ENCODE assay signal across 26 cellular contexts in genomic region chr6:111916747-111917146, GRCh38.
"Had no signal": no experiment of that assay in that cellular context is flagged by ENCODE, and none has a peak within 500 bp of the region (broad histone marks: within the 10 kb centered on the region; RNA-seq: fewer than 3 reads in every experiment).

No MANE protein-coding gene starts in this region.

- H3K4me2 ChIP-seq: hepatocyte had no signal

- DNase-seq: colonic mucosa; cortex of kidney; effector CD8-positive, alpha-beta T cell; effector memory CD8-positive, alpha-beta T cell; endodermal cell; erythroblast; esophagus squamous epithelium; foreskin fibroblast; heart left ventricle; hypothalamus; left cardiac atrium; left lung; left ventricle myocardium superior; lower lobe of right lung; mesendoderm; midbrain; naive thymus-derived CD4-positive, alpha-beta T cell had no signal

- H2AFZ ChIP-seq: hepatocyte had no signal

- H3K36me3 Mint-ChIP-seq: memory B cell; naive thymus-derived CD4-positive, alpha-beta T cell had no signal

- H3K4me3 ChIP-seq: colonic mucosa, esophagus squamous epithelium, gastroesophageal sphincter, heart left ventricle, hepatocyte, left lung, lower lobe of right lung had no signal

- H3K79me2 ChIP-seq: hepatocyte had no signal

- H3K36me3 ChIP-seq: colonic mucosa, esophagus squamous epithelium, gastroesophageal sphincter, heart left ventricle, left lung, lower lobe of right lung had no signal

- H3K4me3 Mint-ChIP-seq: dendritic cell treated with granulocyte-macrophage colony-stimulating factor and Interleukin-4, amounts not matched to agents 40 ng/mL and 50 ng/mL, for 4 days; effector memory CD8-positive, alpha-beta T cell; endodermal cell; memory B cell; naive thymus-derived CD4-positive, alpha-beta T cell had no signal

- H3K9me3 Mint-ChIP-seq: dendritic cell treated with granulocyte-macrophage colony-stimulating factor and Interleukin-4, amounts not matched to agents 40 ng/mL and 50 ng/mL, for 4 days; effector memory CD8-positive, alpha-beta T cell; endodermal cell; memory B cell had no signal

- H3K9me3 ChIP-seq: colonic mucosa, esophagus squamous epithelium, gastroesophageal sphincter, heart left ventricle, left lung, lower lobe of right lung had no signal

- H3K4me1 Mint-ChIP-seq: memory B cell had no signal

- FAIRE-seq: endometrium, frontal cortex, islet of Langerhans, keratinocyte had no signal

- H3K4me1 ChIP-seq: colonic mucosa, esophagus squamous epithelium, gastroesophageal sphincter, heart left ventricle, left lung, lower lobe of right lung had no signal

- H3K27me3 Mint-ChIP-seq: dendritic cell treated with granulocyte-macrophage colony-stimulating factor and Interleukin-4, amounts not matched to agents 40 ng/mL and 50 ng/mL, for 4 days; effector memory CD8-positive, alpha-beta T cell; naive thymus-derived CD4-positive, alpha-beta T cell had no signal

- ATAC-seq: effector memory CD8-positive, alpha-beta T cell; esophagus mucosa; gastroesophageal sphincter; heart left ventricle; left cardiac atrium; left lung; left ventricle myocardium superior; lower lobe of right lung; naive thymus-derived CD4-positive, alpha-beta T cell had no signal

- H3K27ac ChIP-seq: colonic mucosa, esophagus squamous epithelium, gastroesophageal sphincter, heart left ventricle, hepatocyte, left lung, lower lobe of right lung had no signal

- H3K27me3 ChIP-seq: colonic mucosa, esophagus squamous epithelium, gastroesophageal sphincter, heart left ventricle, hepatocyte, left lung had no signal

- H3K27ac Mint-ChIP-seq: dendritic cell treated with granulocyte-macrophage colony-stimulating factor and Interleukin-4, amounts not matched to agents 40 ng/mL and 50 ng/mL, for 4 days; effector memory CD8-positive, alpha-beta T cell; endodermal cell; memory B cell; naive thymus-derived CD4-positive, alpha-beta T cell had no signal
